Comparison of ENCODE assay signal across 33 cellular contexts in the genomic region with DNA sequence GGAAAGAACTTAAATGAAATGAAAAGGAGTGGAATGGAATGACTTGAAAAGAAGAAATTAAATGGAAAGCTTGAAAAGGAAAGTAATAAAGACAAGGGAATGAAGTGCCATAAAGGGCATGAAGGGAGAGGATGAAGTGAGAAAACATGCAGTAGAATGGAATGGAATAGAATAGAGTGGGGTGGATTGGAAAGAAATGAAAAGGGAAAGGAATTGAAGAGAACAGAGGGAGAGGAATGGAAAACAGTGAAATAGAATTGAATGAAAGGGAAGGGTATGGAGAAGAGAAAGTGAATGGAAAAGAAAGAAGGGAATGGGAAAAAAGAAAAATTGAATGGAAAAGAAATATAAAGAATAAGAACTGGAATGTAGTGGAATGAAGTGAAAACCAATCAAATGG. TPM values are rescaled to one million over a fixed set of nuclear protein-coding genes. Genes with fewer than 3 reads are reported as not detected.
"Had no signal": no experiment of that assay in that cellular context is flagged by ENCODE, and none has a peak within 500 bp of the region (broad histone marks: within the 10 kb centered on the region; RNA-seq: fewer than 3 reads in every experiment).

No MANE protein-coding gene starts in this region.

- H3K9ac ChIP-seq: KMS-11, SK-N-SH had no signal

- H3K4me3 ChIP-seq: PC-9, SJSA1 had no signal

- ATAC-seq: Panc1 had no signal

- H3K27me3 ChIP-seq: SJSA1 had no signal

- H3K36me3 ChIP-seq: SJSA1 had no signal

- H3K9me3 ChIP-seq: SJSA1, SK-N-SH had no signal

- DNase-seq: Karpas-422, MM.1S, MV-4-11, NCI-H1092, NCI-H1105, NCI-H1417 treated with DMSO at 0.1 percent for 48 hours, NCI-H1436 treated with DMSO at 0.1 percent for 48 hours, NCI-H1694 treated with DMSO at 0.1 percent for 48 hours, NCI-H187 treated with DMSO at 0.1 percent for 48 hours, NCI-H2029, NCI-H2081 treated with DMSO at 0.1 percent for 48 hours, NCI-H2107, NCI-H2171, NCI-H226, NCI-H446 treated with DMSO at 0.1 percent for 48 hours, NCI-H510A, NCI-H524, NCI-H526, NCI-H69, NCI-H748 treated with DMSO at 0.1 percent for 48 hours, NCI-H82, PC-9, Right ventricle myocardium superior, RPMI8226, SHP77 treated with DMSO at 0.1 percent for 48 hours, SK-N-SH, SW 1271 had no signal

- H3K27ac ChIP-seq: KMS-11, PC-9, SJSA1 had no signal

- H2AFZ ChIP-seq: PC-9 had no signal

- H3K4me2 ChIP-seq: KMS-11, PC-9, SK-N-SH had no signal

RNA-seq across cellular contexts. Expression of gene CEACAM20, which starts 20.0 kb away (rescaled TPM):
- total RNA-seq: LHCN-M2, MCF 10A, OCI-LY7, PC-9, Right ventricle myocardium superior had no signal
- polyA plus RNA-seq: SK-N-SH had no signal
